In genomic region chr9:127924736-127925444, GRCh38 we compare ENCODE assay signal across 2 cellular contexts.
A peak's percentile ranks its signal among the peaks of the same experiment; 100 is the strongest.
TF ChIP-seq lines count a peak whose summit lies in the region.

No MANE protein-coding gene starts in this region.

TF ChIP-seq in IMR-90, 13 proteins besides CTCF, POLR2A, EP300 and RAD21:
- no peak for TF ChIP-seq RFX5 (IDR thresholded peaks at IDR 0.05; ENCODE audit: low read depth, low read length)
- no peak for TF ChIP-seq FOS (IDR thresholded peaks at IDR 0.05; ENCODE audit: low read depth, low read length)
- TF ChIP-seq BHLHE40 (IDR thresholded peaks at IDR 0.05; ENCODE audit: low read depth, low read length) = no peak
- no peak for TF ChIP-seq NFE2L2 (IDR thresholded peaks at IDR 0.05; ENCODE audit: low read depth, low read length)
- TF ChIP-seq MXI1 (IDR thresholded peaks at IDR 0.05; ENCODE audit: borderline replicate concordance, low read depth, low read length) = no peak
- TF ChIP-seq USF2 (IDR thresholded peaks at IDR 0.05; ENCODE audit: low read depth, low read length) = no peak
- no peak for TF ChIP-seq SMC3 (IDR thresholded peaks at IDR 0.05; ENCODE audit: low read depth, low read length)
- TF ChIP-seq MAZ (IDR thresholded peaks at IDR 0.05; ENCODE audit: borderline replicate concordance, low read depth, low read length) = no peak
- TF ChIP-seq CEBPB (IDR thresholded peaks at IDR 0.05; ENCODE audit: low read depth, low read length) = no peak
- no peak for TF ChIP-seq CHD1 (IDR thresholded peaks at IDR 0.05; ENCODE audit: low read depth, low read length)
- TF ChIP-seq RCOR1 (IDR thresholded peaks at IDR 0.05; ENCODE audit: insufficient replicate concordance, low read length) = no peak
- TF ChIP-seq ELK1 (IDR thresholded peaks at IDR 0.05; ENCODE audit: borderline replicate concordance, low read depth, low read length) = no peak
- no peak for TF ChIP-seq MAFK (IDR thresholded peaks at IDR 0.05; ENCODE audit: low read depth, low read length)

TF ChIP-seq in K562, 482 proteins besides CTCF, POLR2A, EP300 and RAD21:
- TF ChIP-seq POLR2G (IDR thresholded peaks at IDR 0.05; ENCODE audit: low read depth, low read length) (0 out of 2 replicates have a peak, but pooled peaks have one; percentile 20), MAZ (CRISPR knock-in tag; conservative IDR thresholded peaks at IDR 0.05 in 1 of 2, IDR thresholded peaks at IDR 0.05 in 1 of 2) (no peak), ZBTB26 (CRISPR knock-in tag; IDR thresholded peaks at IDR 0.05) (0 out of 2 replicates have a peak, but pooled peaks have one; percentile 30), THRB (CRISPR knock-in tag; conservative IDR thresholded peaks at IDR 0.05) (0 out of 2 replicates have a peak, but pooled peaks have one; percentile 33)
TF ChIP-seq in K562: peak in this region for 3.
